8 cellular contexts compared by ENCODE assay signal in genomic region chr16:11797957-11798299, GRCh38. TPM values are rescaled to one million over a fixed set of nuclear protein-coding genes. Genes with fewer than 3 reads are reported as not detected.
DNase-seq lines count a peak whose midpoint lies in the region; ATAC-seq and TF ChIP-seq lines count a peak whose summit lies in the region.

No MANE protein-coding gene starts in this region.

- H3K14ac ChIP-seq in H9 (ENCODE audit: insufficient read depth, low read length): peak overlapping the region; percentile 68

- H4K5ac ChIP-seq in H9 (ENCODE audit: insufficient read length, low read depth, low read length): no peak overlapping the region

- POLR2A ChIA-PET in AG04449 (lab: Yijun Ruan, JAX) (interaction anchor here (0.6 to 2.8 kb wide), 10 partner anchors 9 to 542 kb away, joined by 3 to 23 read pairs (median 4); partner anchors contain the start of genes SOCS1 and TXNDC11), activated B cell treated with CpG ODN at 0.5 μM for 24 hours (lab: Charles Lee) (interaction anchor here (0.6 to 10.9 kb wide), 25 partner anchors 9 to 832 kb away, joined by 3 to 182 read pairs (median 7); partner anchors contain the start of genes LITAF, RSL1D1, SOCS1 and TXNDC11)

- no peak overlapping the region for H3K23ac ChIP-seq in H9 (ENCODE audit: insufficient read length, low read depth, low read length)

- H3K9me3 ChIP-seq in H9 (ENCODE audit: control insufficient read depth, low read depth, low read length): no peaks in the 10 kb centered on the region

- CTCF ChIA-PET in AG04449 (lab: Yijun Ruan, JAX) (interaction anchor here (0.8 to 5.5 kb wide), 33 partner anchors 9 to 402 kb away, joined by 3 to 77 read pairs (median 4); partner anchors contain the start of gene TXNDC11), activated B cell treated with CpG ODN at 0.5 μM for 24 hours (lab: Charles Lee) (interaction anchor here (0.6 to 4.9 kb wide), 19 partner anchors 12 to 827 kb away, joined by 3 to 58 read pairs (median 5); partner anchors contain the start of gene TXNDC11)

- H2AK5ac ChIP-seq in H9 (ENCODE audit: insufficient read length, low read length): no peak overlapping the region

- H3K4me2 ChIP-seq in H9 (ENCODE audit: insufficient read depth, insufficient read length, low read length): peak overlapping the region; percentile 89

- no peak overlapping the region for H2BK5ac ChIP-seq in H9 (ENCODE audit: insufficient read length, low read length)

- H2AFZ ChIP-seq in H9 (ENCODE audit: low read length): no peak overlapping the region

- peaks cover 16% of the 10 kb centered on the region for H3K23me2 ChIP-seq in H9 (ENCODE audit: insufficient read length, low read depth, low read length, poor library complexity, severe bottlenecking)

- H4K20me1 ChIP-seq in H9 (ENCODE audit: control insufficient read depth, insufficient read depth, insufficient read length): no peaks in the 10 kb centered on the region

- H3K36me3 Mint-ChIP-seq in H9 (ENCODE audit: insufficient read depth in 1 of 3, low read depth in 3 of 3) (peaks cover 0 to 10% (median 7%) of the 10 kb centered on the region in 3 experiments; a peak in 3 of 7 replicates), activated B cell treated with CpG ODN at 0.5 μM for 24 hours (ENCODE audit: low read depth) (peaks cover 35% of the 10 kb centered on the region), progenitor cell of endocrine pancreas (ENCODE audit: insufficient read depth) (peaks cover 5% of the 10 kb centered on the region)

- H3K4me3 Mint-ChIP-seq in H9: peak overlapping the region; percentile 85 to 92
- peak overlapping the region; percentile 95 for H3K4me3 Mint-ChIP-seq in activated B cell treated with CpG ODN at 0.5 μM for 24 hours
- H3K4me3 Mint-ChIP-seq in progenitor cell of endocrine pancreas (ENCODE audit: low read depth): peak overlapping the region; percentile 86

- no peak overlapping the region for H3K4ac ChIP-seq in H9 (ENCODE audit: low read depth, low read length)

- no peak overlapping the region for H3T11ph ChIP-seq in H9 (ENCODE audit: low read length)

- no CpG with 5 or more reads among the region's 7 CpGs for WGBS in H9 (ENCODE audit: extremely low coverage, insufficient read length, low lambda C conversion rate)

- TF ChIP-seq CTCF in AG04449 (IDR thresholded peaks at IDR 0.05; ENCODE audit: insufficient read depth, low read length, missing control alignments): no peak
- TF ChIP-seq CTCF in H9 (conservative IDR thresholded peaks at IDR 0.05): no peak
- TF ChIP-seq CTCF in activated B cell treated with CpG ODN at 0.5 μM for 24 hours (IDR thresholded peaks at IDR 0.05): no peak
- TF ChIP-seq CTCF in progenitor cell of endocrine pancreas (IDR thresholded peaks at IDR 0.05; ENCODE audit: unreplicated experiment): no peak

- H4K8ac ChIP-seq in H9 (replicated peaks; ENCODE audit: insufficient read length, low read depth, low read length): no peak overlapping the region

- H3K27ac Mint-ChIP-seq in H9 (peak overlapping the region; percentile 86 to 97 (median 96)), activated B cell treated with CpG ODN at 0.5 μM for 24 hours (peak overlapping the region; percentile 96), progenitor cell of endocrine pancreas (peak overlapping the region; percentile 99)

- no peak overlapping the region for H2BK12ac ChIP-seq in H9 (ENCODE audit: insufficient read length, low read depth, low read length)

- peaks cover 9% of the 10 kb centered on the region; the same call in 1 of the 2 replicates for H3K79me2 ChIP-seq in H9 (ENCODE audit: insufficient read depth, low read length)

- H2BK20ac ChIP-seq in H9 (ENCODE audit: low read depth, low read length, poor library complexity, severe bottlenecking): no peak overlapping the region

- no peak overlapping the region for H4K91ac ChIP-seq in H9 (ENCODE audit: insufficient read length, low read depth, low read length)

- H3K4me1 ChIP-seq in H9 (ENCODE audit: insufficient read depth, low read length): no peaks in the 10 kb centered on the region

- H3K18ac ChIP-seq in H9 (ENCODE audit: insufficient read length, low read depth, low read length): peak overlapping the region; percentile 89

- no peak overlapping the region for H2BK15ac ChIP-seq in H9 (ENCODE audit: low read depth, low read length)

- no peak for ATAC-seq in activated B cell treated with CpG ODN at 0.5 μM for 24 hours (ENCODE audit: low read depth)
- no peak for ATAC-seq in HG03045 (IDR thresholded peaks at IDR 0.05; ENCODE audit: unreplicated experiment)
- ATAC-seq in HG02798 (IDR thresholded peaks at IDR 0.05; ENCODE audit: poor library complexity, unreplicated experiment): no peak

- no peak for DNase-seq in AG04449 (ENCODE audit: low read depth, low spot score)
- no peak for DNase-seq in H9
- no peak for DNase-seq in activated B cell treated with CpG ODN at 0.5 μM for 24 hours
- DNase-seq in globus pallidus (ENCODE audit: low spot score): peak; percentile 10
- no peak for DNase-seq in progenitor cell of endocrine pancreas (ENCODE audit: low spot score, unreplicated experiment)
- DNase-seq in foreskin melanocyte: no peak

- H2BK120ac ChIP-seq in H9 (ENCODE audit: low read depth, low read length, poor library complexity, severe bottlenecking): no peak overlapping the region

- H3K9me3 Mint-ChIP-seq in H9 (no peaks in the 10 kb centered on the region), activated B cell treated with CpG ODN at 0.5 μM for 24 hours (no peaks in the 10 kb centered on the region), progenitor cell of endocrine pancreas (ENCODE audit: low read depth) (no peaks in the 10 kb centered on the region)

- peak overlapping the region; percentile 76 for H3K27ac ChIP-seq in H9 (ENCODE audit: insufficient read length, low read depth, low read length)

- H3K4me1 Mint-ChIP-seq in H9 (peaks cover 28 to 33% of the 10 kb centered on the region in 2 experiments), activated B cell treated with CpG ODN at 0.5 μM for 24 hours (peaks cover 67% of the 10 kb centered on the region), progenitor cell of endocrine pancreas (ENCODE audit: low read depth) (peaks cover 36% of the 10 kb centered on the region)

- no peaks in the 10 kb centered on the region; the same call in 1 of the 2 replicates for H3K27me3 Mint-ChIP-seq in H9 (ENCODE audit: low read depth)
- H3K27me3 Mint-ChIP-seq in activated B cell treated with CpG ODN at 0.5 μM for 24 hours: no peaks in the 10 kb centered on the region
- H3K27me3 Mint-ChIP-seq in progenitor cell of endocrine pancreas: no peaks in the 10 kb centered on the region

- no peaks in the 10 kb centered on the region for H3K79me1 ChIP-seq in H9 (ENCODE audit: insufficient read depth, low read depth, low read length, poor library complexity, severe bottlenecking)

- peak overlapping the region; percentile 86 for H3K9ac ChIP-seq in H9 (ENCODE audit: extremely low read depth, insufficient read length, low read length)

- H3K4me3 ChIP-seq in AG04449 (ENCODE audit: low read depth, low read length): peak overlapping the region; percentile 83

- intact Hi-C loops in activated B cell treated with CpG ODN at 0.5 μM for 24 hours (cut with micrococcal nuclease): loop anchor here (1.0 to 5.0 kb wide), 7 partner anchors 12 to 851 kb away; partner anchors contain the start of genes RSL1D1 and TXNDC11

- H3K56ac ChIP-seq in H9 (ENCODE audit: insufficient read length, low read depth, low read length): no peak overlapping the region

- no peaks in the 10 kb centered on the region for H3K27me3 ChIP-seq in H9 (ENCODE audit: insufficient read depth, low read length)

RNA-seq across cellular contexts. Expression of gene ZC3H7A, which starts 0.9 kb away (rescaled TPM):
- total RNA-seq in H9 (2021) (43.1 and 43.5 TPM in 2 replicates), activated B cell treated with CpG ODN at 0.5 μM for 24 hours (143 and 163 TPM in 2 replicates), progenitor cell of endocrine pancreas (63.9 and 68.7 TPM in 2 replicates)

RNA-seq across cellular contexts. Expression of gene RSL1D1, which starts 53.4 kb away (rescaled TPM):
- total RNA-seq in H9 (2021) (334 and 343 TPM in 2 replicates), activated B cell treated with CpG ODN at 0.5 μM for 24 hours (224 and 265 TPM in 2 replicates), progenitor cell of endocrine pancreas (133 and 139 TPM in 2 replicates)

RNA-seq across cellular contexts. Expression of gene TXNDC11, which starts 55.3 kb away (rescaled TPM):
- total RNA-seq in H9 (2021) (12.2 and 15.3 TPM in 2 replicates), activated B cell treated with CpG ODN at 0.5 μM for 24 hours (54.3 and 63.2 TPM in 2 replicates), progenitor cell of endocrine pancreas (24.9 and 30.8 TPM in 2 replicates)
